ENCODE assay signal across 9 cellular contexts in genomic region chr2:188524519-188525113, GRCh38.
DNase-seq lines count a peak whose midpoint lies in the region; ATAC-seq and TF ChIP-seq lines count a peak whose summit lies in the region.
"Had no signal": no experiment of that assay in that cellular context is flagged by ENCODE, and none has a peak within 500 bp of the region (broad histone marks: within the 10 kb centered on the region; RNA-seq: fewer than 3 reads in every experiment).

No MANE protein-coding gene starts in this region.

- H3K9me3 Mint-ChIP-seq in activated naive CD8-positive, alpha-beta T cell treated with anti-CD3 and anti-CD28 coated beads for 36 hours, result no peaks in the 10 kb centered on the region
- no peaks in the 10 kb centered on the region for H3K9me3 Mint-ChIP-seq in activated naive CD8-positive, alpha-beta T cell treated with anti-CD3 and anti-CD28 coated beads, Interleukin-2, amount 50 U/mL, for 24 hours
- H3K9me3 Mint-ChIP-seq in T-helper 2 cell treated with Interferon-gamma antibody and Interleukin-4, amounts not matched to agents 5 μg/mL and 100 μg/mL, for 36 hours, result no peaks in the 10 kb centered on the region

- no peaks in the 10 kb centered on the region for H3K79me2 ChIP-seq in parathyroid adenoma

- no peak overlapping the region for H3K4me3 Mint-ChIP-seq in activated naive CD8-positive, alpha-beta T cell treated with anti-CD3 and anti-CD28 coated beads for 36 hours
- H3K4me3 Mint-ChIP-seq in activated naive CD8-positive, alpha-beta T cell treated with anti-CD3 and anti-CD28 coated beads, Interleukin-2, amount 50 U/mL, for 24 hours, result no peak overlapping the region
- no peak overlapping the region for H3K4me3 Mint-ChIP-seq in T-helper 2 cell treated with Interferon-gamma antibody and Interleukin-4, amounts not matched to agents 5 μg/mL and 100 μg/mL, for 36 hours

- peak; percentile 57 for TF ChIP-seq CTCF in LNCAP (IDR thresholded peaks at IDR 0.05)
- TF ChIP-seq CTCF in fibroblast of mammary gland (conservative IDR thresholded peaks at IDR 0.05; ENCODE audit: control insufficient read depth, insufficient read depth, low read depth, low read length), result peak; percentile 67
- TF ChIP-seq CTCF in parathyroid adenoma (IDR thresholded peaks at IDR 0.05), result peak; percentile 44

- no peak overlapping the region for H3K27ac Mint-ChIP-seq in activated naive CD8-positive, alpha-beta T cell treated with anti-CD3 and anti-CD28 coated beads for 36 hours
- H3K27ac Mint-ChIP-seq in activated naive CD8-positive, alpha-beta T cell treated with anti-CD3 and anti-CD28 coated beads, Interleukin-2, amount 50 U/mL, for 24 hours, result no peak overlapping the region
- H3K27ac Mint-ChIP-seq in T-helper 2 cell treated with Interferon-gamma antibody and Interleukin-4, amounts not matched to agents 5 μg/mL and 100 μg/mL, for 36 hours, result no peak overlapping the region

- H3K27me3 Mint-ChIP-seq in activated naive CD8-positive, alpha-beta T cell treated with anti-CD3 and anti-CD28 coated beads for 36 hours, result peaks cover 7% of the 10 kb centered on the region
- peaks cover 2% of the 10 kb centered on the region for H3K27me3 Mint-ChIP-seq in activated naive CD8-positive, alpha-beta T cell treated with anti-CD3 and anti-CD28 coated beads, Interleukin-2, amount 50 U/mL, for 24 hours
- peaks cover 4% of the 10 kb centered on the region for H3K27me3 Mint-ChIP-seq in T-helper 2 cell treated with Interferon-gamma antibody and Interleukin-4, amounts not matched to agents 5 μg/mL and 100 μg/mL, for 36 hours (ENCODE audit: low read depth)

- no peaks in the 10 kb centered on the region for H3K36me3 Mint-ChIP-seq in activated naive CD8-positive, alpha-beta T cell treated with anti-CD3 and anti-CD28 coated beads for 36 hours
- H3K36me3 Mint-ChIP-seq in activated naive CD8-positive, alpha-beta T cell treated with anti-CD3 and anti-CD28 coated beads, Interleukin-2, amount 50 U/mL, for 24 hours (ENCODE audit: low read depth), result no peaks in the 10 kb centered on the region
- no peaks in the 10 kb centered on the region for H3K36me3 Mint-ChIP-seq in T-helper 2 cell treated with Interferon-gamma antibody and Interleukin-4, amounts not matched to agents 5 μg/mL and 100 μg/mL, for 36 hours (ENCODE audit: low read depth)

- H3K4me3 ChIP-seq in fibroblast of mammary gland (ENCODE audit: control insufficient read depth, low read depth, low read length), result no peak overlapping the region
- H3K4me3 ChIP-seq in parathyroid adenoma (ENCODE audit: low read depth, low read length), result no peak overlapping the region

- no peak overlapping the region for H2AFZ ChIP-seq in parathyroid adenoma

- no peak for ATAC-seq in activated naive CD8-positive, alpha-beta T cell treated with anti-CD3 and anti-CD28 coated beads, Interleukin-2, amount 50 U/mL, for 24 hours

- H3K4me1 ChIP-seq in parathyroid adenoma, result no peaks in the 10 kb centered on the region

- H3K4me1 Mint-ChIP-seq in activated naive CD8-positive, alpha-beta T cell treated with anti-CD3 and anti-CD28 coated beads for 36 hours, result no peaks in the 10 kb centered on the region
- H3K4me1 Mint-ChIP-seq in activated naive CD8-positive, alpha-beta T cell treated with anti-CD3 and anti-CD28 coated beads, Interleukin-2, amount 50 U/mL, for 24 hours, result no peaks in the 10 kb centered on the region
- H3K4me1 Mint-ChIP-seq in T-helper 2 cell treated with Interferon-gamma antibody and Interleukin-4, amounts not matched to agents 5 μg/mL and 100 μg/mL, for 36 hours (ENCODE audit: low read depth), result no peaks in the 10 kb centered on the region

- H3K27ac ChIP-seq in parathyroid adenoma, result no peak overlapping the region
- H3K27ac ChIP-seq: epithelial cell of prostate had no signal

- no peaks in the 10 kb centered on the region for H3K36me3 ChIP-seq in parathyroid adenoma (ENCODE audit: control insufficient read depth, insufficient read depth, low read length)

- no peak overlapping the region for H3K4me2 ChIP-seq in parathyroid adenoma (ENCODE audit: low read length)

- no peaks in the 10 kb centered on the region for H3K27me3 ChIP-seq in parathyroid adenoma (ENCODE audit: control insufficient read depth, insufficient read depth, low read length)

- no peak overlapping the region for H3K9ac ChIP-seq in parathyroid adenoma

- no peaks in the 10 kb centered on the region for H3K9me3 ChIP-seq in parathyroid adenoma (ENCODE audit: control insufficient read depth, low read length)

- DNase-seq in activated naive CD8-positive, alpha-beta T cell treated with anti-CD3 and anti-CD28 coated beads for 36 hours, result peak; percentile 10
- no peak for DNase-seq in activated naive CD8-positive, alpha-beta T cell treated with anti-CD3 and anti-CD28 coated beads, Interleukin-2, amount 50 U/mL, for 24 hours
- DNase-seq in GOT3 (lab: John Stamatoyannopoulos, UW), result peak; percentile 2
- peak; percentile 50 for DNase-seq in SW480 (ENCODE audit: low spot score)
- peak; percentile 75 for DNase-seq in fibroblast of mammary gland (ENCODE audit: low read depth)
- DNase-seq in T-helper 2 cell treated with Interferon-gamma antibody and Interleukin-4, amounts not matched to agents 5 μg/mL and 100 μg/mL, for 36 hours (ENCODE audit: low spot score), result no peak

Comparison
In these comparisons a context has a peak if more than half of its experiments do, and no peak if none do; other contexts are left out.
1. DNase-seq: peak in activated naive CD8-positive, alpha-beta T cell treated with anti-CD3 and anti-CD28 coated beads for 36 hours (single experiment), GOT3 (single experiment), SW480 (single experiment) and fibroblast of mammary gland (single experiment); none in activated naive CD8-positive, alpha-beta T cell treated with anti-CD3 and anti-CD28 coated beads, Interleukin-2, amount 50 U/mL, for 24 hours (single experiment) and T-helper 2 cell treated with Interferon-gamma antibody and Interleukin-4, amounts not matched to agents 5 μg/mL and 100 μg/mL, for 36 hours (single experiment).
2. Peak in every context shown above with its lines, with median percentiles within 50 percentile points of each other: CTCF ChIP-seq.